Comparison of ENCODE assay signal across 7 cellular contexts in the genomic region with DNA sequence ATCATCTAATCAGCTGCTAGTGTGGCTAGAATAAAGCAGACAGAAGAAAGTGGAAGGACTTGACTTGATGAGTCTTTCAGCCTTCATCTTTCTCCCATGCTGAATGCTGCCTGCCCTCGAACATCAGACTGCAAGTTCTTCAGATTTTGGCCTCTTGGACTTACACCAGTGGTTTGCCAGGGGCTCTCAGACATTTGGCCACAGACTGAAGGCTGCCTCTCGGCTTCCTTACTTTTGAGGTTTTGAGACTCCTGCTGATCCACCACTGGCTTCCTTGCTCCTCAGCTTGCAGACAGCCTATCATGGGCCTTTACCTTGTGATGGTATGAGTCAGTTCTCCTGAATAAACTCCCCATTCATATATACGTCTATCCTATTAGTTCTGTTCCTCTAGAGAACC. TPM values are rescaled to one million over a fixed set of nuclear protein-coding genes. Genes with fewer than 3 reads are reported as not detected.
"Had no signal": no experiment of that assay in that cellular context is flagged by ENCODE, and none has a peak within 500 bp of the region (broad histone marks: within the 10 kb centered on the region; RNA-seq: fewer than 3 reads in every experiment).

No MANE protein-coding gene starts in this region.

- ATAC-seq: HepG2, K562 had no signal

- H3K36me3 Mint-ChIP-seq: IgD-negative memory B cell had no signal

- H3K27ac ChIP-seq: HL-60 had no signal

- DNase-seq: IMR-90, KBM-7 had no signal

- H3K4me3 Mint-ChIP-seq: IgD-negative memory B cell had no signal

- H3K4me1 Mint-ChIP-seq: IgD-negative memory B cell had no signal

- H3K27ac Mint-ChIP-seq: IgD-negative memory B cell had no signal

- H3K4me3 ChIP-seq: K562 had no signal

RNA-seq across cellular contexts. Expression of gene PLPP4, which starts 26.0 kb away (rescaled TPM):
- total RNA-seq: HepG2, HT-29, K562 had no signal
